ENCODE assay signal across 8 cellular contexts in the genomic region with DNA sequence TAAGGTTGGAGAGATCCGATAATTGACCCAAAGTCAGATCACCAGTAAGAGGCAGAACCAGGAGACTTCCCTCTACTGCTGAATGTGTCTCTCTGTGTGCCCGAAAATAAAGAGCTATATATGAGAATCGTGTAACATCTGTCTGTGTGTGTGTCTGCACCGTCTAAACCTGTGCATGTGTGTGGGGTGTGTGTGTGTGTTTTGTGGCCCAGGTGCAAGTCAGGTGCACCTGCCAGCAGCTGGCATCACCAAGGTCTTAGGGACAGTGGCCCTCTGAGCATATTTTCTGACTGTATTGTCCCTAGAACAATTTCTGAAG. TPM values are rescaled to one million over a fixed set of nuclear protein-coding genes. Genes with fewer than 3 reads are reported as not detected.
DNase-seq lines count a peak whose midpoint lies in the region; ATAC-seq and TF ChIP-seq lines count a peak whose summit lies in the region.

No MANE protein-coding gene starts in this region.

- no peak overlapping the region for H3K23ac ChIP-seq in mesenchymal stem cell (ENCODE audit: low read length in 2 of 2)

- no peak overlapping the region for H4K8ac ChIP-seq in mesenchymal stem cell (ENCODE audit: low read length)

- TF ChIP-seq CTCF in left ventricle myocardium inferior (IDR thresholded peaks at IDR 0.05; ENCODE audit: borderline replicate concordance) = no peak

- peak overlapping the region; percentile 14 to 91 for H2BK12ac ChIP-seq in mesenchymal stem cell (ENCODE audit: low read length in 2 of 2)

- H3K4me2 ChIP-seq in mesenchymal stem cell (ENCODE audit: low read length, poor library complexity, severe bottlenecking) = peak overlapping the region; percentile 82

- DNase-seq in left ventricle myocardium inferior (no peak), left cardiac atrium (no peak), mesenchymal stem cell (no peak), NCI-H524 treated with DMSO at 0.1 percent for 48 hours (lab: John Stamatoyannopoulos, UW) (no peak), UCSD-AML1 (lab: John Stamatoyannopoulos, UW; ENCODE audit: unreplicated experiment) (no peak), OCI-M2 (lab: John Stamatoyannopoulos, UW; ENCODE audit: unreplicated experiment) (no peak)
- DNase-seq in activated naive CD8-positive, alpha-beta T cell treated with anti-CD3 and anti-CD28 coated beads, Interleukin-2, amount 10 ng/mL, durations not matched to agents 7 days and 5 days = no peak

- WGBS in mesenchymal stem cell = 86% methylated on average over 4 of the region's 4 CpGs
- 70% methylated on average over 4 of the region's 4 CpGs for WGBS in urinary bladder

- no peak overlapping the region for H3K14ac ChIP-seq in mesenchymal stem cell (ENCODE audit: low read length in 2 of 2)

- peak overlapping the region; percentile 80 for H3K27ac ChIP-seq in left ventricle myocardium inferior (replicated peaks)
- no peak overlapping the region for H3K27ac ChIP-seq in mesenchymal stem cell (ENCODE audit: low read length, poor library complexity, severe bottlenecking)
- H3K27ac ChIP-seq in urinary bladder (ENCODE audit: low read depth) = peak overlapping the region; percentile 92

- peak overlapping the region; percentile 71 for H3K4me3 Mint-ChIP-seq in activated naive CD8-positive, alpha-beta T cell treated with anti-CD3 and anti-CD28 coated beads, Interleukin-2, amount 10 ng/mL, durations not matched to agents 7 days and 5 days

- H3K4me3 ChIP-seq in left ventricle myocardium inferior (peak overlapping the region; percentile 69), mesenchymal stem cell (ENCODE audit: insufficient read depth in 1 of 2, low read depth in 1 of 2, low read length in 2 of 2) (peak overlapping the region in 1 of 2 experiments; percentile 70), urinary bladder (ENCODE audit: low read depth, low read length) (no peak overlapping the region)

- H3K79me1 ChIP-seq in mesenchymal stem cell (replicated peaks; ENCODE audit: low read length, poor library complexity, severe bottlenecking) = no peaks in the 10 kb centered on the region

- H3K27ac Mint-ChIP-seq in activated naive CD8-positive, alpha-beta T cell treated with anti-CD3 and anti-CD28 coated beads, Interleukin-2, amount 10 ng/mL, durations not matched to agents 7 days and 5 days = peak overlapping the region; percentile 22

- peak overlapping the region; percentile 81 for H3K9ac ChIP-seq in mesenchymal stem cell (ENCODE audit: low read length)

- H2BK5ac ChIP-seq in mesenchymal stem cell (ENCODE audit: low read depth, low read length, poor library complexity, severe bottlenecking) = no peak overlapping the region

- H2BK120ac ChIP-seq in mesenchymal stem cell (ENCODE audit: low read depth, low read length) = no peak overlapping the region

- peak overlapping the region in 1 of 2 experiments; percentile 44 for H3K18ac ChIP-seq in mesenchymal stem cell (ENCODE audit: low read depth in 1 of 2, low read length in 2 of 2)

- peak overlapping the region; percentile 89 for H4K91ac ChIP-seq in mesenchymal stem cell (ENCODE audit: low read length)

- peaks cover 15% of the 10 kb centered on the region for H3K4me1 Mint-ChIP-seq in activated naive CD8-positive, alpha-beta T cell treated with anti-CD3 and anti-CD28 coated beads, Interleukin-2, amount 10 ng/mL, durations not matched to agents 7 days and 5 days

- H3K27me3 Mint-ChIP-seq in activated naive CD8-positive, alpha-beta T cell treated with anti-CD3 and anti-CD28 coated beads, Interleukin-2, amount 10 ng/mL, durations not matched to agents 7 days and 5 days = peaks cover 11% of the 10 kb centered on the region

- H3K36me3 ChIP-seq in left ventricle myocardium inferior = no peaks in the 10 kb centered on the region
- H3K36me3 ChIP-seq in mesenchymal stem cell (ENCODE audit: control insufficient read depth in 1 of 2, insufficient read depth in 2 of 2, low read depth in 1 of 2, low read length in 2 of 2) = no peaks in the 10 kb centered on the region
- H3K36me3 ChIP-seq in urinary bladder (ENCODE audit: insufficient read depth) = no peaks in the 10 kb centered on the region

- H3K9me3 Mint-ChIP-seq in activated naive CD8-positive, alpha-beta T cell treated with anti-CD3 and anti-CD28 coated beads, Interleukin-2, amount 10 ng/mL, durations not matched to agents 7 days and 5 days = no peaks in the 10 kb centered on the region

- H3K27me3 ChIP-seq in left ventricle myocardium inferior (ENCODE audit: low read depth) (no peaks in the 10 kb centered on the region), mesenchymal stem cell (ENCODE audit: control insufficient read depth in 1 of 2, insufficient read depth in 1 of 2, low read length in 2 of 2) (peaks cover 0 to 5% of the 10 kb centered on the region in 2 experiments)

- no peaks in the 10 kb centered on the region for H3K36me3 Mint-ChIP-seq in activated naive CD8-positive, alpha-beta T cell treated with anti-CD3 and anti-CD28 coated beads, Interleukin-2, amount 10 ng/mL, durations not matched to agents 7 days and 5 days

- intact Hi-C loops in left ventricle myocardium inferior (cut with micrococcal nuclease) (loop anchor here (5.0 kb wide), 1 partner anchor 501 kb away; no protein-coding TSS in a partner anchor), left cardiac atrium (cut with DNase I) (loop anchor here in 1 of 2 donors (5.0 kb wide), 1 partner anchor 716 kb away; no protein-coding TSS in a partner anchor)

- H3K9me3 ChIP-seq in left ventricle myocardium inferior (replicated peaks) (no peaks in the 10 kb centered on the region), mesenchymal stem cell (ENCODE audit: control insufficient read depth, low read length) (no peaks in the 10 kb centered on the region)

- ATAC-seq in left cardiac atrium = no peak
- no peak for ATAC-seq in activated naive CD8-positive, alpha-beta T cell treated with anti-CD3 and anti-CD28 coated beads, Interleukin-2, amount 10 ng/mL, durations not matched to agents 7 days and 5 days (ENCODE audit: low read depth)

- peaks cover 40% of the 10 kb centered on the region for H3K4me1 ChIP-seq in left ventricle myocardium inferior
- peaks cover 33% of the 10 kb centered on the region for H3K4me1 ChIP-seq in mesenchymal stem cell (ENCODE audit: control insufficient read depth, insufficient read depth, low read depth, low read length)
- H3K4me1 ChIP-seq in urinary bladder (ENCODE audit: insufficient read depth) = no peaks in the 10 kb centered on the region

- H2AFZ ChIP-seq in mesenchymal stem cell (ENCODE audit: low read depth, low read length) = no peak overlapping the region

- H2BK15ac ChIP-seq in mesenchymal stem cell (ENCODE audit: low read depth, poor library complexity, severe bottlenecking) = peak overlapping the region; percentile 30

- no peak overlapping the region for H2AK5ac ChIP-seq in mesenchymal stem cell (ENCODE audit: low read length, severe bottlenecking)

- peak overlapping the region in 1 of 2 experiments; percentile 73 for H3K4ac ChIP-seq in mesenchymal stem cell (ENCODE audit: low read depth in 1 of 2, low read length in 2 of 2)

- POLR2A ChIA-PET in activated naive CD8-positive, alpha-beta T cell treated with anti-CD3 and anti-CD28 coated beads, Interleukin-2, amount 10 ng/mL, durations not matched to agents 7 days and 5 days (lab: Charles Lee) = interaction anchor here (1.4 kb wide), 1 partner anchor 288 kb away, joined by 5 read pairs; no protein-coding TSS in a partner anchor

RNA-seq across cellular contexts. Expression of a gene that starts 24.7 kb away (rescaled TPM):
- total RNA-seq in left ventricle myocardium inferior (not detected), left cardiac atrium (not detected), urinary bladder (not detected)
- total RNA-seq in activated naive CD8-positive, alpha-beta T cell treated with anti-CD3 and anti-CD28 coated beads, Interleukin-2, amount 10 ng/mL, durations not matched to agents 7 days and 5 days = not detected
- polyA plus RNA-seq in mesenchymal stem cell (2013, experiment 1 of 2) = not detected
- not detected for polyA plus RNA-seq in mesenchymal stem cell (2013, experiment 2 of 2)
- not detected for polyA plus RNA-seq in urinary bladder

RNA-seq across cellular contexts. Expression of a gene that starts 31.4 kb away (rescaled TPM):
- total RNA-seq in left ventricle myocardium inferior (63.4 TPM), left cardiac atrium (100 to 1,000 TPM; 194 to 233 TPM), urinary bladder (96.2 TPM)
- total RNA-seq in activated naive CD8-positive, alpha-beta T cell treated with anti-CD3 and anti-CD28 coated beads, Interleukin-2, amount 10 ng/mL, durations not matched to agents 7 days and 5 days = under 1 TPM in 1 of 2 experiments, not detected in 1; 0.20 TPM
- polyA plus RNA-seq in mesenchymal stem cell (2013, experiment 1 of 2) = 1,135 TPM
- 1,108 TPM for polyA plus RNA-seq in mesenchymal stem cell (2013, experiment 2 of 2)
- 202 TPM for polyA plus RNA-seq in urinary bladder

RNA-seq across cellular contexts. Expression of a gene that starts 39.4 kb away (rescaled TPM):
- total RNA-seq in left ventricle myocardium inferior (not detected), left cardiac atrium (under 1 TPM; 0.16 to 0.77 TPM), urinary bladder (not detected)
- not detected for total RNA-seq in activated naive CD8-positive, alpha-beta T cell treated with anti-CD3 and anti-CD28 coated beads, Interleukin-2, amount 10 ng/mL, durations not matched to agents 7 days and 5 days
- polyA plus RNA-seq in mesenchymal stem cell (2013, experiment 1 of 2) = not detected
- polyA plus RNA-seq in mesenchymal stem cell (2013, experiment 2 of 2) = 0.03 TPM
- not detected for polyA plus RNA-seq in urinary bladder

RNA-seq across cellular contexts. Expression of a gene that starts 59.6 kb away (rescaled TPM):
- total RNA-seq in left ventricle myocardium inferior = not detected
- not detected for total RNA-seq in left cardiac atrium
- not detected for total RNA-seq in activated naive CD8-positive, alpha-beta T cell treated with anti-CD3 and anti-CD28 coated beads, Interleukin-2, amount 10 ng/mL, durations not matched to agents 7 days and 5 days
- polyA plus RNA-seq in mesenchymal stem cell (2013, experiment 1 of 2) = not detected
- polyA plus RNA-seq in mesenchymal stem cell (2013, experiment 2 of 2) = not detected
- total RNA-seq in urinary bladder = 6.3 TPM
- polyA plus RNA-seq in urinary bladder = not detected

Comparison
In these comparisons a context has a peak if more than half of its experiments do, and no peak if none do; other contexts are left out.
1. RNA of a gene that starts 31.4 kb away (total RNA-seq): 194 to 233 TPM in left cardiac atrium, 96.2 TPM in urinary bladder (single experiment) and 63.4 TPM in left ventricle myocardium inferior (single experiment); 0.20 TPM in activated naive CD8-positive, alpha-beta T cell treated with anti-CD3 and anti-CD28 coated beads, Interleukin-2, amount 10 ng/mL, durations not matched to agents 7 days and 5 days; every median in the first group is over 10 times any median in the second.